In the genomic region with DNA sequence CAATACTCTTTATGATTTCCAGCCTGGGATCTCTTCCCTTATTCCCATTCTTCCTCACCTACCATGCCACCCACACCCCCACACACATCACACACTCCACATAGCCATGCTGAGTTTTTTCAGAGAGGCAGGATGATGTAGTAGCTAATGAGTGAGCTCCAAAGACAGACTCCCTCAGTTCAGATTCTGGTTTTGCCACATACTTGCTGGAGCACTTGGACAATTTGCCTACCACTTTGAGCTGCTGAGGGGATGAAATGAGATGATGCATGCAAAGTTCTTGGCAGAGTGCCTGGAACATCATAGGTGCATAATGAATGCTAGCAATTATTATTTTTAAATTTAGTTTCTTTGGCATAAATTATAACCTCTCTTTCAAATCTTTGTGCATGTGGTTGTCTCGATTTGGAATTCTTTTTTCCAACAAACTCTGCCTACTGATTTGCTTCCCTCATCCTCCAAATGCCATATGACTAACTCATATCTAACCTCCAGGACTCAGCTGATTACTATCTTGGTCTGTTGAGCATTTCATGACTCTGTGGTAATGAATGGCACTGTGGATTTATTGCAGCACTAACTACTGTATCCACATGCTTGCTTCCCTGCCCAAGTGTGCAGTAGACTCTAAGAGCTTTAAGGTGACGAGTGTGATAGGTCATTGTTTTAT, we compare ENCODE assay signal across 12 cellular contexts.
DNase-seq lines count a peak whose midpoint lies in the region; ATAC-seq, FAIRE-seq and TF ChIP-seq lines count a peak whose summit lies in the region.
"Had no signal": no experiment of that assay in that cellular context is flagged by ENCODE, and none has a peak within 500 bp of the region (broad histone marks: within the 10 kb centered on the region; RNA-seq: fewer than 3 reads in every experiment).

No MANE protein-coding gene starts in this region.

- peak; percentile 32 for FAIRE-seq in A549 (lab: Jason Lieb, UNC)

- H3K36me3 ChIP-seq in GM23248 (ENCODE audit: low read depth) (no peaks in the 10 kb centered on the region), fibroblast of lung (ENCODE audit: control insufficient read depth, insufficient read depth, low read length) (no peaks in the 10 kb centered on the region), MM.1S (replicated peaks; ENCODE audit: insufficient read depth, low read length) (no peaks in the 10 kb centered on the region)

- peak in 1 of 2 experiments; percentile 33 for DNase-seq in A549 (ENCODE audit: low read depth in 1 of 2, low spot score in 1 of 2)
- DNase-seq in GM23248, result peak; percentile 87
- DNase-seq in OCI-M1 (lab: John Stamatoyannopoulos, UW), result peak; percentile 0
- peak; percentile 6 to 96 for DNase-seq in fibroblast of lung (ENCODE audit: low read depth in 2 of 2)
- DNase-seq in stimulated activated CD4-positive, alpha-beta T cell treated with anti-CD3 and anti-CD28 coated beads, Interleukin-4, amount 100 ng/mL, for 24 hours, result no peak
- DNase-seq in MM.1S, result no peak
- DNase-seq in germinal center (ENCODE audit: low spot score), result no peak
- DNase-seq in activated naive CD4-positive, alpha-beta T cell treated with anti-CD3 and anti-CD28 coated beads, Interleukin-2, amount 50 U/mL, for 16 hours, result no peak
- DNase-seq: CD4-positive, alpha-beta T cell; effector CD8-positive, alpha-beta T cell had no signal

- H3K4me1 ChIP-seq in A549 (peaks cover 16% of the 10 kb centered on the region), GM23248 (ENCODE audit: insufficient read depth) (peaks cover 34% of the 10 kb centered on the region), fibroblast of lung (ENCODE audit: control insufficient read depth, extremely low read depth, insufficient read depth, low read length) (peaks cover 5% of the 10 kb centered on the region), MM.1S (ENCODE audit: low read length) (no peaks in the 10 kb centered on the region)

- TF ChIP-seq RAD21 in A549 (conservative IDR thresholded peaks at IDR 0.05 in 1 of 2, IDR thresholded peaks at IDR 0.05 in 1 of 2), result no peak

- POLR2A ChIA-PET in A549 (lab: Yijun Ruan, JAX), result no interaction called here

- no peak for TF ChIP-seq POLR2A in A549 (IDR thresholded peaks at IDR 0.05; ENCODE audit: low read length)

- H2AFZ ChIP-seq in GM23248 (no peak overlapping the region), fibroblast of lung (ENCODE audit: low read length) (no peak overlapping the region), MM.1S (ENCODE audit: low read length) (no peak overlapping the region)

- no peak for TF ChIP-seq EP300 in A549 (IDR thresholded peaks at IDR 0.05)

- H3K9me3 ChIP-seq in A549, result peaks cover 8% of the 10 kb centered on the region; the same call in 1 of the 3 replicates
- no peaks in the 10 kb centered on the region for H3K9me3 ChIP-seq in GM23248 (ENCODE audit: low read depth)
- H3K9me3 ChIP-seq in fibroblast of lung (ENCODE audit: control insufficient read depth, insufficient read depth, low read depth, low read length), result no peaks in the 10 kb centered on the region
- H3K9me3 ChIP-seq in MM.1S (replicated peaks; ENCODE audit: insufficient read depth, low read length), result no peaks in the 10 kb centered on the region

- H3K4me2 ChIP-seq in A549 (peak overlapping the region; percentile 26), GM23248 (ENCODE audit: unreplicated experiment) (peak overlapping the region; percentile 77), fibroblast of lung (ENCODE audit: extremely low read depth, insufficient read depth, low read length) (no peak overlapping the region), MM.1S (ENCODE audit: low read depth, low read length) (no peak overlapping the region)

- H3K9ac ChIP-seq in GM23248, result 0 out of 2 replicates have a peak overlapping the region, but pooled peaks have one; percentile 1
- no peak overlapping the region for H3K9ac ChIP-seq in fibroblast of lung (ENCODE audit: insufficient read depth, low read length)
- no peak overlapping the region for H3K9ac ChIP-seq in MM.1S (ENCODE audit: low read length)

- TF ChIP-seq CTCF in A549 (IDR thresholded peaks at IDR 0.05) (no peak), fibroblast of lung (conservative IDR thresholded peaks at IDR 0.05 in 1 of 2, IDR thresholded peaks at IDR 0.05 in 1 of 2; ENCODE audit: low read depth in 1 of 2, low read length in 2 of 2) (no peak), MM.1S (IDR thresholded peaks at IDR 0.05; ENCODE audit: low read length) (no peak)

- H3F3A ChIP-seq in GM23248 (ENCODE audit: insufficient read depth) (peaks cover 35% of the 10 kb centered on the region), MM.1S (ENCODE audit: insufficient read depth, low read length) (no peaks in the 10 kb centered on the region)

- CTCF ChIA-PET in A549 (lab: Yijun Ruan, JAX), result interaction anchor here (0.7 to 2.3 kb wide), 8 partner anchors 9 to 412 kb away, joined by 3 to 13 read pairs (median 3); no protein-coding TSS in a partner anchor

- no peak overlapping the region for H3K4me3 ChIP-seq in A549
- H3K4me3 ChIP-seq in GM23248, result peak overlapping the region; percentile 29; the same call in 1 of the 2 replicates
- no peak overlapping the region for H3K4me3 ChIP-seq in fibroblast of lung (replicated peaks in 1 of 4; ENCODE audit: control extremely low read depth in 1 of 4, insufficient read depth in 1 of 4, low read depth in 3 of 4, low read length in 4 of 4)
- H3K4me3 ChIP-seq in MM.1S (ENCODE audit: low read length), result no peak overlapping the region

- ATAC-seq in A549, result peak; percentile 67 to 75; a peak in 4 of 6 replicates
- ATAC-seq: sciatic nerve; stimulated activated memory B cell treated with anti-CD40 and anti-IgM and Interleukin-4, amounts not matched to agents 10 μg/mL and 1 μg/mL and 100 μg/mL, for 72 hours had no signal

- H3K79me2 ChIP-seq in GM23248 (ENCODE audit: insufficient read depth), result no peaks in the 10 kb centered on the region
- no peaks in the 10 kb centered on the region for H3K79me2 ChIP-seq in fibroblast of lung (ENCODE audit: control insufficient read depth, insufficient read depth, low read length)
- H3K79me2 ChIP-seq in MM.1S (ENCODE audit: low read length), result no peaks in the 10 kb centered on the region

- no peak overlapping the region for H3K27ac ChIP-seq in A549
- H3K27ac ChIP-seq in GM23248, result peak overlapping the region; percentile 54
- no peak overlapping the region for H3K27ac ChIP-seq in fibroblast of lung (ENCODE audit: insufficient read depth, low read length)
- H3K27ac ChIP-seq in MM.1S (ENCODE audit: low read length), result no peak overlapping the region

- in situ Hi-C loops in GM23248 (cut with MboI), result no loop called here

- H4K20me1 ChIP-seq in GM23248 (ENCODE audit: insufficient read depth), result no peaks in the 10 kb centered on the region
- H4K20me1 ChIP-seq in fibroblast of lung (ENCODE audit: control insufficient read depth, extremely low read depth, insufficient read depth, low read length), result no peaks in the 10 kb centered on the region
- no peaks in the 10 kb centered on the region for H4K20me1 ChIP-seq in MM.1S (ENCODE audit: insufficient read depth, low read length)

- WGBS in A549 (ENCODE audit: missing lambda C conversion rate), result 35% methylated on average over 2 of the region's 2 CpGs
- WGBS in GM23248 (ENCODE audit: low coverage in 1 of 2, low lambda C conversion rate in 2 of 2, missing lambda C conversion rate in 2 of 2), 2 experiments, result 0 to 3% methylated on average over 2 of the region's 2 CpGs

- H3K9me2 ChIP-seq in GM23248 (ENCODE audit: insufficient read depth), result no peaks in the 10 kb centered on the region
- H3K9me2 ChIP-seq in MM.1S (replicated peaks; ENCODE audit: insufficient read depth, low read length), result no peaks in the 10 kb centered on the region

- peaks cover 9% of the 10 kb centered on the region; the same call in 1 of the 2 replicates for H3K27me3 ChIP-seq in GM23248 (replicated peaks; ENCODE audit: insufficient read depth)
- no peaks in the 10 kb centered on the region for H3K27me3 ChIP-seq in fibroblast of lung (ENCODE audit: control insufficient read depth, insufficient read depth, low read length)
- no peaks in the 10 kb centered on the region for H3K27me3 ChIP-seq in MM.1S (replicated peaks; ENCODE audit: insufficient read depth, low read length)

TF ChIP-seq in A549, 52 proteins besides CTCF, POLR2A, EP300 and RAD21:
- TF ChIP-seq FOSL2 (IDR thresholded peaks at IDR 0.05) (no peak), FOSL2 (CRISPR knock-in tag; IDR thresholded peaks at IDR 0.05) (0 out of 2 replicates have a peak, but pooled peaks have one; percentile 8), ZNF302 (CRISPR knock-in tag; IDR thresholded peaks at IDR 0.05) (no peak), GATA3 (IDR thresholded peaks at IDR 0.05; ENCODE audit: borderline replicate concordance) (peak; percentile 55; the same call in 1 of the 2 replicates)
TF ChIP-seq in A549: peak in this region for 2.

Comparison
In these comparisons a context has a peak if more than half of its experiments do, and no peak if none do; other contexts are left out.
1. DNase-seq: peak in GM23248 (single experiment), OCI-M1 (single experiment) and fibroblast of lung (2 of 2); none in stimulated activated CD4-positive, alpha-beta T cell treated with anti-CD3 and anti-CD28 coated beads, Interleukin-4, amount 100 ng/mL, for 24 hours (single experiment), MM.1S (single experiment), germinal center (single experiment) and activated naive CD4-positive, alpha-beta T cell treated with anti-CD3 and anti-CD28 coated beads, Interleukin-2, amount 50 U/mL, for 16 hours (single experiment).
2. H3K4me2 ChIP-seq: peak in A549 (single experiment) and GM23248 (single experiment); none in fibroblast of lung (single experiment) and MM.1S (single experiment).